In genomic region chr16:86880316-86881117, GRCh38 we compare ENCODE assay signal across 1 cellular context.
TF ChIP-seq lines count a peak whose summit lies in the region.

No MANE protein-coding gene starts in this region.

TF ChIP-seq in H1, 55 proteins besides CTCF, POLR2A, EP300 and RAD21 (continued from another document):
- TF ChIP-seq CHD7 (IDR thresholded peaks at IDR 0.05; ENCODE audit: insufficient replicate concordance, low read length) (no peak), KDM1A (IDR thresholded peaks at IDR 0.05; ENCODE audit: borderline replicate concordance, low read length) (peak; percentile 74; the same call in 1 of the 2 replicates), E2F6 (IDR thresholded peaks at IDR 0.05) (peak; percentile 67; the same call in 1 of the 2 replicates)
- TF ChIP-seq, protein P1, sequence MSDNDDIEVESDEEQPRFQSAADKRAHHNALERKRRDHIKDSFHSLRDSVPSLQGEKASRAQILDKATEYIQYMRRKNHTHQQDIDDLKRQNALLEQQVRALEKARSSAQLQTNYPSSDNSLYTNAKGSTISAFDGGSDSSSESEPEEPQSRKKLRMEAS (IDR thresholded peaks at IDR 0.05) = 0 out of 2 replicates have a peak, but pooled peaks have one; percentile 39
TF ChIP-seq in H1: peak in this region for 3.
